8 cellular contexts compared by ENCODE assay signal in genomic region chr7:137992738-137993394, GRCh38. TPM values are rescaled to one million over a fixed set of nuclear protein-coding genes. Genes with fewer than 3 reads are reported as not detected.
A peak's percentile ranks its signal among the peaks of the same experiment; 100 is the strongest.
DNase-seq lines count a peak whose midpoint lies in the region; ATAC-seq and TF ChIP-seq lines count a peak whose summit lies in the region.

No MANE protein-coding gene starts in this region.

- H3K27me3 Mint-ChIP-seq in activated CD4-positive, alpha-beta memory T cell treated with anti-CD3 and anti-CD28 coated beads, Interleukin-2, amount 10 ng/mL, durations not matched to agents 7 days and 5 days: no peaks in the 10 kb centered on the region

- H3K36me3 ChIP-seq in hepatocyte (replicated peaks; ENCODE audit: insufficient read depth, low read depth) (no peaks in the 10 kb centered on the region), tibial artery (no peaks in the 10 kb centered on the region)
- H3K36me3 ChIP-seq in effector memory CD4-positive, alpha-beta T cell (ENCODE audit: control insufficient read depth, insufficient read depth, low read length): no peaks in the 10 kb centered on the region

- H3K27ac ChIP-seq in hepatocyte (peak overlapping the region; percentile 89), tibial artery (peak overlapping the region; percentile 86 to 96)
- H3K27ac ChIP-seq in effector memory CD4-positive, alpha-beta T cell (ENCODE audit: insufficient read depth, low read length, poor library complexity, severe bottlenecking): no peak overlapping the region

- peaks cover 38% of the 10 kb centered on the region for H3K4me1 Mint-ChIP-seq in activated CD4-positive, alpha-beta memory T cell treated with anti-CD3 and anti-CD28 coated beads, Interleukin-2, amount 10 ng/mL, durations not matched to agents 7 days and 5 days

- ATAC-seq in GM18909 (IDR thresholded peaks at IDR 0.05; ENCODE audit: poor library complexity, unreplicated experiment) (peak; percentile 59), HG03432 (IDR thresholded peaks at IDR 0.05; ENCODE audit: unreplicated experiment) (peak; percentile 67)

- H3K4me1 ChIP-seq in hepatocyte (ENCODE audit: insufficient read depth): peaks cover 62% of the 10 kb centered on the region
- H3K4me1 ChIP-seq in tibial artery: peaks cover 1 to 99% (median 76%) of the 10 kb centered on the region in 4 donors
- peaks cover 4% of the 10 kb centered on the region for H3K4me1 ChIP-seq in effector memory CD4-positive, alpha-beta T cell (ENCODE audit: control insufficient read depth, insufficient read depth, low read length, poor library complexity, severe bottlenecking)

- POLR2A ChIA-PET in activated CD4-positive, alpha-beta memory T cell treated with anti-CD3 and anti-CD28 coated beads, Interleukin-2, amount 10 ng/mL, durations not matched to agents 7 days and 5 days (lab: Charles Lee): interaction anchor here (0.8 to 1.5 kb wide), 2 partner anchors 8 to 9 kb away, joined by 5 read pairs; partner anchors contain the start of gene CREB3L2

- no peaks in the 10 kb centered on the region for H3K27me3 ChIP-seq in hepatocyte
- no peaks in the 10 kb centered on the region for H3K27me3 ChIP-seq in tibial artery
- no peaks in the 10 kb centered on the region for H3K27me3 ChIP-seq in effector memory CD4-positive, alpha-beta T cell (replicated peaks; ENCODE audit: control insufficient read depth, insufficient read depth, low read length, poor library complexity, severe bottlenecking)

- no peak overlapping the region for H2AFZ ChIP-seq in hepatocyte

- peaks cover 88% of the 10 kb centered on the region for H3K79me2 ChIP-seq in hepatocyte

- H3K4me3 ChIP-seq in hepatocyte (no peak overlapping the region), tibial artery (no peak overlapping the region)
- no peak overlapping the region for H3K4me3 ChIP-seq in effector memory CD4-positive, alpha-beta T cell (ENCODE audit: insufficient read depth, low read depth, low read length, poor library complexity, severe bottlenecking)

- WGBS in hepatocyte (ENCODE audit: low lambda C conversion rate, missing lambda C conversion rate): 43% methylated on average over 4 of the region's 4 CpGs

- peaks cover 24% of the 10 kb centered on the region for H3K36me3 Mint-ChIP-seq in activated CD4-positive, alpha-beta memory T cell treated with anti-CD3 and anti-CD28 coated beads, Interleukin-2, amount 10 ng/mL, durations not matched to agents 7 days and 5 days (ENCODE audit: low read depth)

- DNase-seq in AG09319 (ENCODE audit: extremely low read depth, low read depth): peak; percentile 86
- DNase-seq in activated CD4-positive, alpha-beta memory T cell treated with anti-CD3 and anti-CD28 coated beads, Interleukin-2, amount 10 ng/mL, durations not matched to agents 7 days and 5 days: peak; percentile 32
- DNase-seq in hepatocyte (ENCODE audit: low spot score): peak; percentile 83
- peak; percentile 81 to 85 for DNase-seq in tibial artery
- no peak for DNase-seq in effector memory CD4-positive, alpha-beta T cell
- no peak for DNase-seq in activated CD4-positive, alpha-beta T cell treated with anti-CD3 and anti-CD28 coated beads, Interleukin-2, amount 50 U/mL, for 4 hours

- intact Hi-C loops in tibial artery (cut with DNase I; ENCODE audit: low total_unique reads): no loop called here

- no peaks in the 10 kb centered on the region for H3K9me3 Mint-ChIP-seq in activated CD4-positive, alpha-beta memory T cell treated with anti-CD3 and anti-CD28 coated beads, Interleukin-2, amount 10 ng/mL, durations not matched to agents 7 days and 5 days

- H3K4me3 Mint-ChIP-seq in activated CD4-positive, alpha-beta memory T cell treated with anti-CD3 and anti-CD28 coated beads, Interleukin-2, amount 10 ng/mL, durations not matched to agents 7 days and 5 days: no peak overlapping the region

- H4K20me1 ChIP-seq in hepatocyte (ENCODE audit: insufficient read depth, poor library complexity, severe bottlenecking): peaks cover 5% of the 10 kb centered on the region

- TF ChIP-seq CTCF in AG09319 (IDR thresholded peaks at IDR 0.05; ENCODE audit: low read depth, low read length) (no peak), hepatocyte (IDR thresholded peaks at IDR 0.05; ENCODE audit: poor library complexity) (no peak), tibial artery (IDR thresholded peaks at IDR 0.05) (no peak)

- peak overlapping the region; percentile 47 for H3K27ac Mint-ChIP-seq in activated CD4-positive, alpha-beta memory T cell treated with anti-CD3 and anti-CD28 coated beads, Interleukin-2, amount 10 ng/mL, durations not matched to agents 7 days and 5 days

- CTCF ChIA-PET in activated CD4-positive, alpha-beta memory T cell treated with anti-CD3 and anti-CD28 coated beads, Interleukin-2, amount 10 ng/mL, durations not matched to agents 7 days and 5 days (lab: Charles Lee): interaction anchor here (1.6 to 1.9 kb wide), 3 partner anchors 7 to 15 kb away, joined by 3 to 11 read pairs (median 4); partner anchors contain the start of gene CREB3L2

- peak overlapping the region; percentile 54 for H3K4me2 ChIP-seq in hepatocyte

- no peaks in the 10 kb centered on the region for H3K9me2 ChIP-seq in hepatocyte (replicated peaks; ENCODE audit: insufficient read depth)

- no peaks in the 10 kb centered on the region for H3K9me3 ChIP-seq in hepatocyte (ENCODE audit: low read depth)
- no peaks in the 10 kb centered on the region for H3K9me3 ChIP-seq in tibial artery
- no peaks in the 10 kb centered on the region for H3K9me3 ChIP-seq in effector memory CD4-positive, alpha-beta T cell (ENCODE audit: control insufficient read depth, low read length)

RNA-seq across cellular contexts. Expression of gene CREB3L2, which starts 9.0 kb away (rescaled TPM):
- total RNA-seq in activated CD4-positive, alpha-beta memory T cell treated with anti-CD3 and anti-CD28 coated beads, Interleukin-2, amount 10 ng/mL, durations not matched to agents 7 days and 5 days: 10 to 100 TPM; 42.2 to 44.7 TPM
- 33.9 and 38.3 TPM in 2 replicates for total RNA-seq in hepatocyte
- 34.4 and 37.6 TPM in 2 replicates for polyA plus RNA-seq in hepatocyte

Comparison
In these comparisons a context has a peak if more than half of its experiments do, and no peak if none do; other contexts are left out.
1. DNase-seq: peak in AG09319 (single experiment), activated CD4-positive, alpha-beta memory T cell treated with anti-CD3 and anti-CD28 coated beads, Interleukin-2, amount 10 ng/mL, durations not matched to agents 7 days and 5 days (single experiment), hepatocyte (single experiment) and tibial artery (2 of 2); none in effector memory CD4-positive, alpha-beta T cell (0 of 3) and activated CD4-positive, alpha-beta T cell treated with anti-CD3 and anti-CD28 coated beads, Interleukin-2, amount 50 U/mL, for 4 hours (0 of 2).